10 cellular contexts compared by ENCODE assay signal in genomic region chr15:71752604-71753289, GRCh38. TPM values are rescaled to one million over a fixed set of nuclear protein-coding genes. Genes with fewer than 3 reads are reported as not detected.
DNase-seq lines count a peak whose midpoint lies in the region; ATAC-seq and TF ChIP-seq lines count a peak whose summit lies in the region.
"Had no signal": no experiment of that assay in that cellular context is flagged by ENCODE, and none has a peak within 500 bp of the region (broad histone marks: within the 10 kb centered on the region; RNA-seq: fewer than 3 reads in every experiment).

No MANE protein-coding gene starts in this region.

- peak; percentile 86 for ATAC-seq in RWPE2 (ENCODE audit: low read depth)

- POLR2A ChIA-PET in activated CD4-positive, alpha-beta T cell treated with anti-CD3 and anti-CD28 coated beads, Interleukin-2, amount 10 ng/mL, durations not matched to agents 7 days and 5 days (lab: Charles Lee) = interaction anchor here (0.7 kb wide), 1 partner anchor 26 kb away, joined by 3 read pairs; no protein-coding TSS in a partner anchor

- intact Hi-C loops in activated T-helper 1 cell treated with anti-CD3 and anti-CD28 coated beads, Interleukin-12 subunit alpha, Interleukin-12 subunit beta, Interleukin-2, Interleukin-4 antibody, amounts not matched to agents 30 ng/mL and 10 ng/mL and 1 ng/mL, durations not matched to agents 14 hours and 24 hours and 36 hours (cut with micrococcal nuclease) = no loop called here

- WGBS in smooth muscle cell (ENCODE audit: low lambda C conversion rate) = 66% methylated on average over 11 of the region's 11 CpGs

- H3K36me3 Mint-ChIP-seq in activated T-helper 1 cell treated with anti-CD3 and anti-CD28 coated beads, Interleukin-12 subunit alpha, Interleukin-12 subunit beta, Interleukin-2, Interleukin-4 antibody, amounts not matched to agents 30 ng/mL and 10 ng/mL and 1 ng/mL, durations not matched to agents 14 hours and 24 hours and 36 hours (ENCODE audit: low read depth) = no peaks in the 10 kb centered on the region
- no peaks in the 10 kb centered on the region for H3K36me3 Mint-ChIP-seq in activated CD4-positive, alpha-beta T cell treated with anti-CD3 and anti-CD28 coated beads, Interleukin-2, amount 10 ng/mL, durations not matched to agents 7 days and 5 days (ENCODE audit: low read depth)

- peaks cover 11% of the 10 kb centered on the region for H3K27me3 Mint-ChIP-seq in activated T-helper 1 cell treated with anti-CD3 and anti-CD28 coated beads, Interleukin-12 subunit alpha, Interleukin-12 subunit beta, Interleukin-2, Interleukin-4 antibody, amounts not matched to agents 30 ng/mL and 10 ng/mL and 1 ng/mL, durations not matched to agents 14 hours and 24 hours and 36 hours (ENCODE audit: insufficient read depth)
- peaks cover 17% of the 10 kb centered on the region for H3K27me3 Mint-ChIP-seq in activated CD4-positive, alpha-beta T cell treated with anti-CD3 and anti-CD28 coated beads, Interleukin-2, amount 10 ng/mL, durations not matched to agents 7 days and 5 days

- H3K27ac Mint-ChIP-seq in activated T-helper 1 cell treated with anti-CD3 and anti-CD28 coated beads, Interleukin-12 subunit alpha, Interleukin-12 subunit beta, Interleukin-2, Interleukin-4 antibody, amounts not matched to agents 30 ng/mL and 10 ng/mL and 1 ng/mL, durations not matched to agents 14 hours and 24 hours and 36 hours = no peak overlapping the region
- H3K27ac Mint-ChIP-seq in activated CD4-positive, alpha-beta T cell treated with anti-CD3 and anti-CD28 coated beads, Interleukin-2, amount 10 ng/mL, durations not matched to agents 7 days and 5 days = no peak overlapping the region

- no peaks in the 10 kb centered on the region for H3K9me3 Mint-ChIP-seq in activated T-helper 1 cell treated with anti-CD3 and anti-CD28 coated beads, Interleukin-12 subunit alpha, Interleukin-12 subunit beta, Interleukin-2, Interleukin-4 antibody, amounts not matched to agents 30 ng/mL and 10 ng/mL and 1 ng/mL, durations not matched to agents 14 hours and 24 hours and 36 hours
- H3K9me3 Mint-ChIP-seq in activated CD4-positive, alpha-beta T cell treated with anti-CD3 and anti-CD28 coated beads, Interleukin-2, amount 10 ng/mL, durations not matched to agents 7 days and 5 days = no peaks in the 10 kb centered on the region

- peaks cover 41% of the 10 kb centered on the region for H3K36me3 ChIP-seq in RWPE2 (ENCODE audit: low read depth)
- H3K36me3 ChIP-seq in smooth muscle cell (ENCODE audit: low read depth) = no peaks in the 10 kb centered on the region

- DNase-seq in COLO668 (lab: John Stamatoyannopoulos, UW; ENCODE audit: unreplicated experiment) (peak; percentile 34), H4 (ENCODE audit: low spot score) (peak; percentile 93), RWPE2 (ENCODE audit: low spot score) (peak; percentile 84), fibroblast of peridontal ligament (ENCODE audit: extremely low read depth) (peak; percentile 98), smooth muscle cell (lab: John Stamatoyannopoulos, UW; ENCODE audit: unreplicated experiment) (no peak), islet precursor cell (no peak)
- no peak for DNase-seq in activated T-helper 1 cell treated with anti-CD3 and anti-CD28 coated beads, Interleukin-12 subunit alpha, Interleukin-12 subunit beta, Interleukin-2, Interleukin-4 antibody, amounts not matched to agents 30 ng/mL and 10 ng/mL and 1 ng/mL, durations not matched to agents 14 hours and 24 hours and 36 hours (ENCODE audit: low spot score)
- no peak for DNase-seq in activated CD4-positive, alpha-beta T cell treated with anti-CD3 and anti-CD28 coated beads, Interleukin-2, amount 10 ng/mL, durations not matched to agents 7 days and 5 days

- H3K79me2 ChIP-seq in smooth muscle cell (ENCODE audit: low read depth) = no peaks in the 10 kb centered on the region
- H3K79me2 ChIP-seq: parathyroid adenoma had no signal

- no peaks in the 10 kb centered on the region for H3K4me1 Mint-ChIP-seq in activated T-helper 1 cell treated with anti-CD3 and anti-CD28 coated beads, Interleukin-12 subunit alpha, Interleukin-12 subunit beta, Interleukin-2, Interleukin-4 antibody, amounts not matched to agents 30 ng/mL and 10 ng/mL and 1 ng/mL, durations not matched to agents 14 hours and 24 hours and 36 hours (ENCODE audit: low read depth)
- H3K4me1 Mint-ChIP-seq in activated CD4-positive, alpha-beta T cell treated with anti-CD3 and anti-CD28 coated beads, Interleukin-2, amount 10 ng/mL, durations not matched to agents 7 days and 5 days = no peaks in the 10 kb centered on the region

- H3K27me3 ChIP-seq in RWPE2 (ENCODE audit: insufficient read depth, poor library complexity, severe bottlenecking) (no peaks in the 10 kb centered on the region), smooth muscle cell (ENCODE audit: low read depth) (no peaks in the 10 kb centered on the region)

- H3K9ac ChIP-seq in smooth muscle cell (ENCODE audit: low read depth) = no peak overlapping the region
- H3K9ac ChIP-seq: parathyroid adenoma had no signal

- H3K4me1 ChIP-seq in RWPE2 (ENCODE audit: insufficient read depth, poor library complexity, severe bottlenecking) (peaks cover 35% of the 10 kb centered on the region), smooth muscle cell (ENCODE audit: low read depth) (no peaks in the 10 kb centered on the region)
- H3K4me1 ChIP-seq: parathyroid adenoma had no signal

- peak overlapping the region; percentile 9 for H3K4me2 ChIP-seq in smooth muscle cell

- no peaks in the 10 kb centered on the region for H3F3A ChIP-seq in smooth muscle cell (ENCODE audit: low read depth)

- H3K27ac ChIP-seq in RWPE2 (ENCODE audit: poor library complexity, severe bottlenecking) (peak overlapping the region; percentile 88), smooth muscle cell (ENCODE audit: low read depth) (no peak overlapping the region)
- H3K27ac ChIP-seq: parathyroid adenoma had no signal

- H2AFZ ChIP-seq in smooth muscle cell (ENCODE audit: low read depth) = no peak overlapping the region
- H2AFZ ChIP-seq: parathyroid adenoma had no signal

- no peaks in the 10 kb centered on the region for H4K20me1 ChIP-seq in smooth muscle cell (ENCODE audit: low read depth)

- H3K4me3 ChIP-seq in RWPE2 (ENCODE audit: severe bottlenecking) (no peak overlapping the region), smooth muscle cell (no peak overlapping the region)

- CTCF ChIA-PET in activated CD4-positive, alpha-beta T cell treated with anti-CD3 and anti-CD28 coated beads, Interleukin-2, amount 10 ng/mL, durations not matched to agents 7 days and 5 days (lab: Charles Lee) = interaction anchor here (0.6 to 2.2 kb wide), 9 partner anchors 9 to 404 kb away, joined by 3 to 13 read pairs (median 3); no protein-coding TSS in a partner anchor

- H3K9me3 ChIP-seq in RWPE2 (ENCODE audit: severe bottlenecking) (no peaks in the 10 kb centered on the region), smooth muscle cell (replicated peaks; ENCODE audit: low read depth) (no peaks in the 10 kb centered on the region)

- no peak overlapping the region for H3K4me3 Mint-ChIP-seq in activated T-helper 1 cell treated with anti-CD3 and anti-CD28 coated beads, Interleukin-12 subunit alpha, Interleukin-12 subunit beta, Interleukin-2, Interleukin-4 antibody, amounts not matched to agents 30 ng/mL and 10 ng/mL and 1 ng/mL, durations not matched to agents 14 hours and 24 hours and 36 hours
- H3K4me3 Mint-ChIP-seq in activated CD4-positive, alpha-beta T cell treated with anti-CD3 and anti-CD28 coated beads, Interleukin-2, amount 10 ng/mL, durations not matched to agents 7 days and 5 days = no peak overlapping the region

- TF ChIP-seq CTCF in RWPE2 (IDR thresholded peaks at IDR 0.05; ENCODE audit: poor library complexity, severe bottlenecking) (peak; percentile 90), smooth muscle cell (IDR thresholded peaks at IDR 0.05; ENCODE audit: borderline replicate concordance, insufficient read depth, poor library complexity, severe bottlenecking) (peak; percentile 43)

RNA-seq across cellular contexts. Expression of gene NR2E3, which starts 57.6 kb away (rescaled TPM):
- total RNA-seq in H4 (2014; rRNA removed; shearing (Covaris generic)) = not detected in 2 replicates
- total RNA-seq in smooth muscle cell = not detected in 2 replicates
- polyA plus RNA-seq in smooth muscle cell = 4.2 TPM in 1 of 2 replicates, not detected in the other
- total RNA-seq in activated T-helper 1 cell treated with anti-CD3 and anti-CD28 coated beads, Interleukin-12 subunit alpha, Interleukin-12 subunit beta, Interleukin-2, Interleukin-4 antibody, amounts not matched to agents 30 ng/mL and 10 ng/mL and 1 ng/mL, durations not matched to agents 14 hours and 24 hours and 36 hours = not detected in 2 replicates
- total RNA-seq in activated CD4-positive, alpha-beta T cell treated with anti-CD3 and anti-CD28 coated beads, Interleukin-2, amount 10 ng/mL, durations not matched to agents 7 days and 5 days = not detected
- total RNA-seq: T-helper 1 cell treated with Interleukin-12 subunit alpha and Interleukin-12 subunit beta and Interleukin-4 antibody, amounts not matched to agents 30 ng/mL and 1 ng/mL, for 36 hours had no signal

Comparison
In these comparisons a context has a peak if more than half of its experiments do, and no peak if none do; other contexts are left out.
1. DNase-seq: peak in COLO668 (single experiment), H4 (single experiment), RWPE2 (single experiment) and fibroblast of peridontal ligament (single experiment); none in smooth muscle cell (single experiment), activated T-helper 1 cell treated with anti-CD3 and anti-CD28 coated beads, Interleukin-12 subunit alpha, Interleukin-12 subunit beta, Interleukin-2, Interleukin-4 antibody, amounts not matched to agents 30 ng/mL and 10 ng/mL and 1 ng/mL, durations not matched to agents 14 hours and 24 hours and 36 hours (single experiment), activated CD4-positive, alpha-beta T cell treated with anti-CD3 and anti-CD28 coated beads, Interleukin-2, amount 10 ng/mL, durations not matched to agents 7 days and 5 days (single experiment) and islet precursor cell (single experiment).